ENCODE assay signal across 1 cellular context in genomic region chr18:50203801-50204604, GRCh38.
TF ChIP-seq lines count a peak whose summit lies in the region.

No MANE protein-coding gene starts in this region.

TF ChIP-seq in GM23338, 12 proteins besides CTCF, POLR2A, EP300 and RAD21 (continued from another document):
- no peak for TF ChIP-seq REST (IDR thresholded peaks at IDR 0.05; ENCODE audit: unreplicated experiment)
- TF ChIP-seq CREB1 (CRISPR knock-in tag; IDR thresholded peaks at IDR 0.05; ENCODE audit: low read depth), result no peak
- no peak for TF ChIP-seq ZNF331 (CRISPR knock-in tag; IDR thresholded peaks at IDR 0.05; ENCODE audit: low read depth)
- no peak for TF ChIP-seq ZNF114 (CRISPR knock-in tag; IDR thresholded peaks at IDR 0.05)
- no peak for TF ChIP-seq STAT1 (IDR thresholded peaks at IDR 0.05; ENCODE audit: unreplicated experiment)
- no peak for TF ChIP-seq NANOG (IDR thresholded peaks at IDR 0.05; ENCODE audit: borderline replicate concordance)
- TF ChIP-seq POLR2AphosphoS5 (IDR thresholded peaks at IDR 0.05; ENCODE audit: low read depth), result no peak
- TF ChIP-seq, protein P1, sequence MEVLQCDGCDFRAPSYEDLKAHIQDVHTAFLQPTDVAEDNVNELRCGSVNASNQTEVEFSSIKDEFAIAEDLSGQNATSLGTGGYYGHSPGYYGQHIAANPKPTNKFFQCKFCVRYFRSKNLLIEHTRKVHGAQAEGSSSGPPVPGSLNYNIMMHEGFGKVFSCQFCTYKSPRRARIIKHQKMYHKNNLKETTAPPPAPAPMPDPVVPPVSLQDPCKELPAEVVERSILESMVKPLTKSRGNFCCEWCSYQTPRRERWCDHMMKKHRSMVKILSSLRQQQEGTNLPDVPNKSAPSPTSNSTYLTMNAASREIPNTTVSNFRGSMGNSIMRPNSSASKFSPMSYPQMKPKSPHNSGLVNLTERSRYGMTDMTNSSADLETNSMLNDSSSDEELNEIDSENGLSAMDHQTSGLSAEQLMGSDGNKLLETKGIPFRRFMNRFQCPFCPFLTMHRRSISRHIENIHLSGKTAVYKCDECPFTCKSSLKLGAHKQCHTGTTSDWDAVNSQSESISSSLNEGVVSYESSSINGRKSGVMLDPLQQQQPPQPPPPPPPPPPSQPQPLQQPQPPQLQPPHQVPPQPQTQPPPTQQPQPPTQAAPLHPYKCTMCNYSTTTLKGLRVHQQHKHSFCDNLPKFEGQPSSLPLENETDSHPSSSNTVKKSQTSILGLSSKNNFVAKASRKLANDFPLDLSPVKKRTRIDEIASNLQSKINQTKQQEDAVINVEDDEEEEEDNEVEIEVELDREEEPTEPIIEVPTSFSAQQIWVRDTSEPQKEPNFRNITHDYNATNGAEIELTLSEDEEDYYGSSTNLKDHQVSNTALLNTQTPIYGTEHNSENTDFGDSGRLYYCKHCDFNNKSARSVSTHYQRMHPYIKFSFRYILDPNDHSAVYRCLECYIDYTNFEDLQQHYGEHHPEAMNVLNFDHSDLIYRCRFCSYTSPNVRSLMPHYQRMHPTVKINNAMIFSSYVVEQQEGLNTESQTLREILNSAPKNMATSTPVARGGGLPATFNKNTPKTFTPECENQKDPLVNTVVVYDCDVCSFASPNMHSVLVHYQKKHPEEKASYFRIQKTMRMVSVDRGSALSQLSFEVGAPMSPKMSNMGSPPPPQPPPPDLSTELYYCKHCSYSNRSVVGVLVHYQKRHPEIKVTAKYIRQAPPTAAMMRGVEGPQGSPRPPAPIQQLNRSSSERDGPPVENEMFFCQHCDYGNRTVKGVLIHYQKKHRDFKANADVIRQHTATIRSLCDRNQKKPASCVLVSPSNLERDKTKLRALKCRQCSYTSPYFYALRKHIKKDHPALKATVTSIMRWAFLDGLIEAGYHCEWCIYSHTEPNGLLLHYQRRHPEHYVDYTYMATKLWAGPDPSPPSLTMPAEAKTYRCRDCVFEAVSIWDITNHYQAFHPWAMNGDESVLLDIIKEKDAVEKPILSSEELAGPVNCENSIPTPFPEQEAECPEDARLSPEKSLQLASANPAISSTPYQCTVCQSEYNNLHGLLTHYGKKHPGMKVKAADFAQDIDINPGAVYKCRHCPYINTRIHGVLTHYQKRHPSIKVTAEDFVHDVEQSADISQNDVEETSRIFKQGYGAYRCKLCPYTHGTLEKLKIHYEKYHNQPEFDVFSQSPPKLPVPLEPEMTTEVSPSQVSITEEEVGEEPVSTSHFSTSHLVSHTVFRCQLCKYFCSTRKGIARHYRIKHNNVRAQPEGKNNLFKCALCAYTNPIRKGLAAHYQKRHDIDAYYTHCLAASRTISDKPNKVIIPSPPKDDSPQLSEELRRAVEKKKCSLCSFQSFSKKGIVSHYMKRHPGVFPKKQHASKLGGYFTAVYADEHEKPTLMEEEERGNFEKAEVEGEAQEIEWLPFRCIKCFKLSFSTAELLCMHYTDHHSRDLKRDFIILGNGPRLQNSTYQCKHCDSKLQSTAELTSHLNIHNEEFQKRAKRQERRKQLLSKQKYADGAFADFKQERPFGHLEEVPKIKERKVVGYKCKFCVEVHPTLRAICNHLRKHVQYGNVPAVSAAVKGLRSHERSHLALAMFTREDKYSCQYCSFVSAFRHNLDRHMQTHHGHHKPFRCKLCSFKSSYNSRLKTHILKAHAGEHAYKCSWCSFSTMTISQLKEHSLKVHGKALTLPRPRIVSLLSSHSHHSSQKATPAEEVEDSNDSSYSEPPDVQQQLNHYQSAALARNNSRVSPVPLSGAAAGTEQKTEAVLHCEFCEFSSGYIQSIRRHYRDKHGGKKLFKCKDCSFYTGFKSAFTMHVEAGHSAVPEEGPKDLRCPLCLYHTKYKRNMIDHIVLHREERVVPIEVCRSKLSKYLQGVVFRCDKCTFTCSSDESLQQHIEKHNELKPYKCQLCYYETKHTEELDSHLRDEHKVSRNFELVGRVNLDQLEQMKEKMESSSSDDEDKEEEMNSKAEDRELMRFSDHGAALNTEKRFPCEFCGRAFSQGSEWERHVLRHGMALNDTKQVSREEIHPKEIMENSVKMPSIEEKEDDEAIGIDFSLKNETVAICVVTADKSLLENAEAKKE (CRISPR knock-in tag; IDR thresholded peaks at IDR 0.05), result no peak
